Comparison of ENCODE assay signal across 19 cellular contexts in the genomic region with DNA sequence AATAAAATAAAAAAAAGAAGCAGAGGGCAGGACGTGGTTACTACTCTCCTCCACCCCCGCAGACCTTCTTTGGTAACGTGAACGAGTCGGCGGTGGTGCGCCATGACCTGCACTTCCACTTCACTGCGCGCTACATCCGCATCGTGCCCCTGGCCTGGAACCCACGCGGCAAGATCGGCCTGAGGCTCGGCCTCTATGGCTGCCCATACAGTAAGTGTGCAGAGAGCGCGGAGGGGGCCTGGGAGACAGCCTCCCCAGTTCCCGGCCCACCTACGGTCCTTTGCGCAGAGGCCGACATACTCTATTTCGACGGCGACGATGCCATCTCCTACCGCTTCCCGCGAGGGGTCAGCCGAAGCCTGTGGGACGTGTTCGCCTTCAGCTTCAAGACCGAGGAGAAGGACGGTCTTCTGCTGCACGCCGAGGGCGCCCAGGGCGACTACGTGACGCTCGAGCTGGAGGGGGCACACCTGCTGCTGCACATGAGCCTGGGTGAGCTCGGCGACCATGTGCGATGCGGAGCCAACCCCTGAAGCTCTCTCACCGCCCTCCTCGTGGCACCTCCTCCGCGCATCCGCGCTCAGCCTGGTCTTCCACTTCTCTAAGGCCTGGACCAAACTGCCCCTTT. TPM values are rescaled to one million over a fixed set of nuclear protein-coding genes. Genes with fewer than 3 reads are reported as not detected.
DNase-seq lines count a peak whose midpoint lies in the region; ATAC-seq, FAIRE-seq and TF ChIP-seq lines count a peak whose summit lies in the region.
"Had no signal": no experiment of that assay in that cellular context is flagged by ENCODE, and none has a peak within 500 bp of the region (broad histone marks: within the 10 kb centered on the region; RNA-seq: fewer than 3 reads in every experiment).

No MANE protein-coding gene starts in this region.

- no peak overlapping the region for H4K91ac ChIP-seq in H9 (ENCODE audit: insufficient read length, low read depth, low read length)

- H3K36me3 ChIP-seq in K562 (ENCODE audit: control insufficient read depth, insufficient read depth, low read length) (no peaks in the 10 kb centered on the region), kidney (ENCODE audit: control insufficient read depth in 1 of 2, insufficient read depth in 2 of 2, low read length in 2 of 2) (no peaks in the 10 kb centered on the region), osteoblast (ENCODE audit: insufficient read depth, low read length) (peaks cover 11% of the 10 kb centered on the region)

- H3K4me3 ChIP-seq in K562 (no peak overlapping the region), kidney (ENCODE audit: low read length in 2 of 2) (no peak overlapping the region), osteoblast (ENCODE audit: insufficient read depth, low read length) (no peak overlapping the region), dorsolateral prefrontal cortex (peak overlapping the region in 22 of 59 donors; percentile 1 to 82 (median 72))
- H3K4me3 ChIP-seq: SK-N-MC had no signal

- peaks cover 15 to 30% (median 16%) of the 10 kb centered on the region in 3 experiments for H3K36me3 Mint-ChIP-seq in H9 (ENCODE audit: insufficient read depth in 1 of 3, low read depth in 3 of 3)

- H3K23me2 ChIP-seq in H9 (ENCODE audit: insufficient read length, low read depth, low read length, poor library complexity, severe bottlenecking) = peaks cover 11% of the 10 kb centered on the region

- no peaks in the 10 kb centered on the region for H4K20me1 ChIP-seq in H9 (ENCODE audit: control insufficient read depth, insufficient read depth, insufficient read length)
- H4K20me1 ChIP-seq in K562 (replicated peaks; ENCODE audit: control insufficient read depth, insufficient read depth, low read length) = no peaks in the 10 kb centered on the region
- H4K20me1 ChIP-seq in osteoblast (ENCODE audit: insufficient read depth, low read length) = peaks cover 8% of the 10 kb centered on the region

- DNase-seq in H9 = peak; percentile 31
- DNase-seq in K562 (ENCODE audit: extremely low read depth in 1 of 4, low spot score in 3 of 4) = no peak
- DNase-seq in kidney = peak; percentile 71
- peak; percentile 51 for DNase-seq in osteoblast (ENCODE audit: insufficient read length, low spot score, missing footprints)
- no peak for DNase-seq in NK-92 (lab: John Stamatoyannopoulos, UW; ENCODE audit: unreplicated experiment)
- DNase-seq in dorsolateral prefrontal cortex = no peak
- DNase-seq: DND-41, H7, KBM-7, NCI-H1105, NCI-H1694, NCI-H748 treated with DMSO at 0.1 percent for 48 hours, OCI-M1, SHP77 had no signal

- POLR2A ChIA-PET in K562 (lab: Yijun Ruan, JAX) = interaction anchor here (2.0 kb wide), 1 partner anchor 14 kb away, joined by 11 read pairs; no protein-coding TSS in a partner anchor

- H3K79me1 ChIP-seq in H9 (ENCODE audit: insufficient read depth, low read depth, low read length, poor library complexity, severe bottlenecking) = no peaks in the 10 kb centered on the region

- no peak overlapping the region for H3K4ac ChIP-seq in H9 (ENCODE audit: low read depth, low read length)

- H3K9ac ChIP-seq in H9 (ENCODE audit: extremely low read depth, insufficient read length, low read length) = no peak overlapping the region
- peak overlapping the region in 1 of 2 experiments; percentile 48; a peak in 1 of 4 replicates for H3K9ac ChIP-seq in K562 (ENCODE audit: insufficient read depth in 1 of 2, low read depth in 2 of 2, low read length in 2 of 2)
- no peak overlapping the region for H3K9ac ChIP-seq in kidney (ENCODE audit: low read length in 2 of 2)

- no peak for TF ChIP-seq EP300 in K562 (IDR thresholded peaks at IDR 0.05; ENCODE audit: low read length)

- in situ Hi-C loops in K562 (cut with MboI) = no loop called here

- H2AK5ac ChIP-seq in H9 (ENCODE audit: insufficient read length, low read length) = no peak overlapping the region

- H3K4me1 Mint-ChIP-seq in H9 = peaks cover 25 to 43% of the 10 kb centered on the region in 2 experiments

- no peak for TF ChIP-seq RAD21 in K562 (CRISPR knock-in tag; conservative IDR thresholded peaks at IDR 0.05 in 1 of 2, IDR thresholded peaks at IDR 0.05 in 1 of 2)

- peak overlapping the region in 1 of 2 experiments; percentile 4; a peak in 1 of 5 replicates for H3K4me3 Mint-ChIP-seq in H9
- H3K4me3 Mint-ChIP-seq: B cell had no signal

- H2BK12ac ChIP-seq in H9 (ENCODE audit: insufficient read length, low read depth, low read length) = no peak overlapping the region

- H3K18ac ChIP-seq in H9 (ENCODE audit: insufficient read length, low read depth, low read length) = no peak overlapping the region

- H3K27me3 Mint-ChIP-seq in H9 (ENCODE audit: low read depth) = peaks cover 43% of the 10 kb centered on the region
- H3K27me3 Mint-ChIP-seq: B cell had no signal

- no CpG with 5 or more reads among the region's 50 CpGs for WGBS in H9 (ENCODE audit: extremely low coverage, insufficient read length, low lambda C conversion rate)
- 90% methylated on average over 37 of the region's 50 CpGs for WGBS in K562 (ENCODE audit: insufficient coverage, low coverage, missing lambda C conversion rate)

- H3K9me3 ChIP-seq in H9 (ENCODE audit: control insufficient read depth, low read depth, low read length) (no peaks in the 10 kb centered on the region), K562 (replicated peaks; ENCODE audit: control insufficient read depth, insufficient read depth, low read depth, low read length) (no peaks in the 10 kb centered on the region), kidney (ENCODE audit: control insufficient read depth in 1 of 2, low read length in 2 of 2) (no peaks in the 10 kb centered on the region), osteoblast (ENCODE audit: low read depth, low read length) (no peaks in the 10 kb centered on the region)

- TF ChIP-seq CTCF in H9 (conservative IDR thresholded peaks at IDR 0.05) (no peak), K562 (IDR thresholded peaks at IDR 0.05 in 2 of 3, conservative IDR thresholded peaks at IDR 0.05 in 1 of 3; ENCODE audit: insufficient read depth in 2 of 3, low read depth in 1 of 3, low read length in 3 of 3) (no peak), kidney (IDR thresholded peaks at IDR 0.05; ENCODE audit: borderline replicate concordance, extremely low read depth, insufficient read depth) (no peak), osteoblast (IDR thresholded peaks at IDR 0.05; ENCODE audit: extremely low read depth, low read depth, low read length) (no peak), dorsolateral prefrontal cortex (IDR thresholded peaks at IDR 0.05 in 54 of 56, conservative IDR thresholded peaks at IDR 0.05 in 2 of 56; ENCODE audit: low read depth in 1 of 56, partially characterized antibody in 56 of 56) (no peak)

- FAIRE-seq in K562 (lab: Jason Lieb, UNC) (no peak), kidney (lab: Jason Lieb, UNC) (no peak)
- FAIRE-seq: G401.6 had no signal

- no peak overlapping the region for H3T11ph ChIP-seq in H9 (ENCODE audit: low read length)

- H3K27ac Mint-ChIP-seq in H9 = no peak overlapping the region
- H3K27ac Mint-ChIP-seq: B cell had no signal

- H2BK120ac ChIP-seq in H9 (ENCODE audit: low read depth, low read length, poor library complexity, severe bottlenecking) = no peak overlapping the region

- intact Hi-C loops in K562 (cut with micrococcal nuclease) = no loop called here
- intact Hi-C loops in kidney (cut with DNase I) = loop anchor here (5.0 kb wide), 1 partner anchor 257 kb away; no protein-coding TSS in a partner anchor
- intact Hi-C loops in dorsolateral prefrontal cortex (cut with DNase I) = loop anchor here in 1 of 2 donors (5.0 to 10.0 kb wide), 2 partner anchors 108 to 290 kb away; partner anchors contain the start of gene PSMC3IP

- H3K56ac ChIP-seq in H9 (ENCODE audit: insufficient read length, low read depth, low read length) = no peak overlapping the region

- no peak overlapping the region for H3K23ac ChIP-seq in H9 (ENCODE audit: insufficient read length, low read depth, low read length)

- no peaks in the 10 kb centered on the region for H3K9me1 ChIP-seq in K562 (ENCODE audit: control insufficient read depth, insufficient read depth, low read length)

- H2BK20ac ChIP-seq in H9 (ENCODE audit: low read depth, low read length, poor library complexity, severe bottlenecking) = no peak overlapping the region

- TF ChIP-seq POLR2A in K562 (conservative IDR thresholded peaks at IDR 0.05) = no peak

- H3K4me1 ChIP-seq in H9 (ENCODE audit: insufficient read depth, low read length) = peaks cover 3% of the 10 kb centered on the region; the same call in 1 of the 2 replicates
- H3K4me1 ChIP-seq in K562 (replicated peaks in 1 of 2; ENCODE audit: control insufficient read depth in 2 of 2, insufficient read depth in 2 of 2, low read length in 2 of 2) = peaks cover 14 to 61% of the 10 kb centered on the region in 2 experiments
- H3K4me1 ChIP-seq in kidney (ENCODE audit: control insufficient read depth in 1 of 2, insufficient read depth in 1 of 2, low read depth in 1 of 2, low read length in 2 of 2) = peaks cover 3 to 22% of the 10 kb centered on the region in 2 donors
- H3K4me1 ChIP-seq in osteoblast (ENCODE audit: insufficient read depth, low read length) = peaks cover 21% of the 10 kb centered on the region

- H2AFZ ChIP-seq in H9 (ENCODE audit: low read length) (no peak overlapping the region), K562 (ENCODE audit: low read depth, low read length) (no peak overlapping the region), osteoblast (ENCODE audit: low read length) (no peak overlapping the region)

- no peak overlapping the region for H3K4me2 ChIP-seq in H9 (ENCODE audit: insufficient read depth, insufficient read length, low read length)
- H3K4me2 ChIP-seq in K562 (ENCODE audit: insufficient read depth, low read length) = no peak overlapping the region
- no peak overlapping the region for H3K4me2 ChIP-seq in osteoblast (ENCODE audit: insufficient read depth, low read length)

- no peak overlapping the region for H4K8ac ChIP-seq in H9 (replicated peaks; ENCODE audit: insufficient read length, low read depth, low read length)

- CTCF ChIA-PET in K562 (lab: Yijun Ruan, JAX; ENCODE audit: low intra/inter-chr PET ratio) = no interaction called here

- ATAC-seq in K562 = no peak
- no peak for ATAC-seq in HG03457 (IDR thresholded peaks at IDR 0.05; ENCODE audit: unreplicated experiment)
- no peak for ATAC-seq in HG03135 (IDR thresholded peaks at IDR 0.05; ENCODE audit: unreplicated experiment)

- H3K27ac ChIP-seq in H9 (ENCODE audit: insufficient read length, low read depth, low read length) (no peak overlapping the region), K562 (ENCODE audit: extremely low read depth, low read depth, low read length) (no peak overlapping the region), kidney (ENCODE audit: low read depth in 2 of 2, low read length in 2 of 2) (no peak overlapping the region), osteoblast (ENCODE audit: low read depth, low read length) (no peak overlapping the region), dorsolateral prefrontal cortex (peak overlapping the region in 12 of 59 donors; percentile 3 to 86 (median 32))
- H3K27ac ChIP-seq: SK-N-MC had no signal

- no peak overlapping the region for H4K5ac ChIP-seq in H9 (ENCODE audit: insufficient read length, low read depth, low read length)

- H2BK5ac ChIP-seq in H9 (ENCODE audit: insufficient read length, low read length) = no peak overlapping the region

- no TSS peak for BruUV-seq in K562 (replicated peaks; lab: Mats Ljungman, UMichigan)

- no peak overlapping the region for H3K14ac ChIP-seq in H9 (ENCODE audit: insufficient read depth, low read length)

- H2BK15ac ChIP-seq in H9 (ENCODE audit: low read depth, low read length) = no peak overlapping the region

- H3K27me3 ChIP-seq in H9 (ENCODE audit: insufficient read depth, low read length) (no peaks in the 10 kb centered on the region; the same call in 1 of the 2 replicates), K562 (ENCODE audit: control insufficient read depth in 2 of 2, insufficient read depth in 2 of 2, low read length in 2 of 2) (no peaks in the 10 kb centered on the region), osteoblast (ENCODE audit: insufficient read depth, low read length) (no peaks in the 10 kb centered on the region), dorsolateral prefrontal cortex (no peaks in the 10 kb centered on the region)

- H3K9me3 Mint-ChIP-seq in H9 = no peaks in the 10 kb centered on the region; a peak in 2 of 5 replicates

- H3K79me2 ChIP-seq in H9 (ENCODE audit: insufficient read depth, low read length) (no peaks in the 10 kb centered on the region), K562 (ENCODE audit: control insufficient read depth, insufficient read depth, low read length) (no peaks in the 10 kb centered on the region; the same call in 2 of the 3 replicates), osteoblast (ENCODE audit: insufficient read depth, low read length) (no peaks in the 10 kb centered on the region)

RNA-seq across cellular contexts. Expression of gene CNTNAP1, which starts 2.7 kb away (rescaled TPM):
- total RNA-seq in H9 (2021) (7.5 and 7.7 TPM in 2 replicates), K562 (2014; rRNA removed) (0.14 and 0.41 TPM in 2 replicates), K562 (2014; rRNA removed; fragmentation: Illumina TruSeq; extraction: Trizol) (0.29 and 0.33 TPM in 2 replicates), K562 (2015; rRNA removed; fragmentation: Illumina TruSeq; extraction: Trizol) (0.38 and 0.62 TPM in 2 replicates), K562 (2021) (1.5 and 1.8 TPM in 2 replicates), kidney (9.1 TPM), osteoblast (18.6 and 19.2 TPM in 2 replicates), dorsolateral prefrontal cortex (100 to 1,000 TPM in 116 of 120 experiments, 10 to 100 TPM in 4; 58.4 to 222 (median 157) TPM)
- 14.6 and 22.8 TPM in 2 replicates for total RNA-seq in K562 (2011; cell fraction: chromatin; rRNA removed; ENCODE audit: low replicate concordance)
- 8.8 and 9.7 TPM in 2 replicates for total RNA-seq in K562 (2011; cell fraction: nucleolus; rRNA removed)
- total RNA-seq in K562 (2011; cell fraction: nucleoplasm; rRNA removed) = 7.5 and 8.7 TPM in 2 replicates
- polyA plus RNA-seq in K562 (2011; rRNA removed) (1.0 and 2.8 TPM in 2 replicates), K562 (2014; fragmentation: Illumina TruSeq; extraction: Trizol) (0.89 and 1.4 TPM in 2 replicates), K562 (2014; fragmentation: Nextera tagmentation; extraction: Ambion mirVana) (under 1 TPM; 0.10 to 0.17 TPM), K562 (2014; rRNA removed) (1.6 and 1.8 TPM in 2 replicates), kidney (ENCODE audit: insufficient read depth, low read depth, low replicate concordance) (1.4 TPM)
- 1.3 and 2.0 TPM in 2 replicates for polyA plus RNA-seq in K562 (2011; cell fraction: cytosol; rRNA removed)
- polyA plus RNA-seq in K562 (2011; cell fraction: nucleus; rRNA removed) = 17.0 and 22.4 TPM in 2 replicates
- 1.5 and 4.8 TPM in 2 replicates for polyA plus RNA-seq in K562 (2012)
- 0.35 and 0.45 TPM in 2 replicates for polyA minus RNA-seq in K562 (2011; rRNA and poly(A)+ RNA removed)
- polyA minus RNA-seq in K562 (2011; cell fraction: cytosol; rRNA and poly(A)+ RNA removed) = 0.19 and 0.36 TPM in 2 replicates
- polyA minus RNA-seq in K562 (2011; cell fraction: nucleus; rRNA and poly(A)+ RNA removed) = 1.8 and 3.6 TPM in 2 replicates

RNA-seq across cellular contexts. Expression of gene CCR10, which starts 3.4 kb away (rescaled TPM):
- total RNA-seq in H9 (2021) (1.0 TPM in 2 replicates), K562 (2014; rRNA removed) (2.5 and 3.6 TPM in 2 replicates), K562 (2014; rRNA removed; fragmentation: Illumina TruSeq; extraction: Trizol) (0.18 and 0.19 TPM in 2 replicates), K562 (2015; rRNA removed; fragmentation: Illumina TruSeq; extraction: Trizol) (0.58 and 0.68 TPM in 2 replicates), K562 (2021) (4.0 and 4.8 TPM in 2 replicates), kidney (1.4 TPM), osteoblast (0.59 and 2.2 TPM in 2 replicates), dorsolateral prefrontal cortex (1 to 10 TPM; 1.8 to 8.1 (median 4.2) TPM)
- 0.77 and 2.7 TPM in 2 replicates for total RNA-seq in K562 (2011; cell fraction: chromatin; rRNA removed; ENCODE audit: low replicate concordance)
- 4.5 TPM in 2 replicates for total RNA-seq in K562 (2011; cell fraction: nucleolus; rRNA removed)
- total RNA-seq in K562 (2011; cell fraction: nucleoplasm; rRNA removed) = 1.8 and 2.3 TPM in 2 replicates
- polyA plus RNA-seq in K562 (2011; rRNA removed) (0.82 and 3.6 TPM in 2 replicates), K562 (2014; fragmentation: Illumina TruSeq; extraction: Trizol) (0.06 and 0.28 TPM in 2 replicates), K562 (2014; fragmentation: Nextera tagmentation; extraction: Ambion mirVana) (not detected), K562 (2014; rRNA removed) (3.6 and 4.3 TPM in 2 replicates), kidney (ENCODE audit: insufficient read depth, low read depth, low replicate concordance) (1.7 TPM)
- 6.0 and 7.2 TPM in 2 replicates for polyA plus RNA-seq in K562 (2011; cell fraction: cytosol; rRNA removed)
- polyA plus RNA-seq in K562 (2011; cell fraction: nucleus; rRNA removed) = 7.7 and 10.7 TPM in 2 replicates
- 5.1 and 10.4 TPM in 2 replicates for polyA plus RNA-seq in K562 (2012)
- polyA minus RNA-seq in K562 (2011; rRNA and poly(A)+ RNA removed) = 0.21 and 0.30 TPM in 2 replicates
- polyA minus RNA-seq in K562 (2011; cell fraction: cytosol; rRNA and poly(A)+ RNA removed) = 0.86 and 4.7 TPM in 2 replicates
- 1.9 and 5.7 TPM in 2 replicates for polyA minus RNA-seq in K562 (2011; cell fraction: nucleus; rRNA and poly(A)+ RNA removed)

RNA-seq across cellular contexts. Expression of gene PLEKHH3, which starts 8.2 kb away (rescaled TPM):
- total RNA-seq in H9 (2021) (21.4 and 22.3 TPM in 2 replicates), K562 (2014; rRNA removed) (20.6 and 28.2 TPM in 2 replicates), K562 (2014; rRNA removed; fragmentation: Illumina TruSeq; extraction: Trizol) (2.0 and 2.6 TPM in 2 replicates), K562 (2015; rRNA removed; fragmentation: Illumina TruSeq; extraction: Trizol) (7.5 and 7.8 TPM in 2 replicates), K562 (2021) (32.7 and 34.5 TPM in 2 replicates), kidney (21.2 TPM), osteoblast (14.7 and 19.9 TPM in 2 replicates), dorsolateral prefrontal cortex (10 to 100 TPM in 104 of 120 experiments, 1 to 10 TPM in 16; 6.3 to 25.0 (median 12.5) TPM)
- total RNA-seq in K562 (2011; cell fraction: chromatin; rRNA removed; ENCODE audit: low replicate concordance) = 23.0 and 51.2 TPM in 2 replicates
- 37.7 and 51.7 TPM in 2 replicates for total RNA-seq in K562 (2011; cell fraction: nucleolus; rRNA removed)
- total RNA-seq in K562 (2011; cell fraction: nucleoplasm; rRNA removed) = 29.7 and 29.8 TPM in 2 replicates
- polyA plus RNA-seq in K562 (2011; rRNA removed) (4.3 and 8.0 TPM in 2 replicates), K562 (2014; fragmentation: Illumina TruSeq; extraction: Trizol) (5.0 and 19.4 TPM in 2 replicates), K562 (2014; fragmentation: Nextera tagmentation; extraction: Ambion mirVana) (under 1 TPM; 0.58 to 0.80 TPM), K562 (2014; rRNA removed) (29.0 and 31.0 TPM in 2 replicates), kidney (ENCODE audit: insufficient read depth, low read depth, low replicate concordance) (23.2 TPM)
- 5.6 and 15.6 TPM in 2 replicates for polyA plus RNA-seq in K562 (2011; cell fraction: cytosol; rRNA removed)
- 24.8 and 51.1 TPM in 2 replicates for polyA plus RNA-seq in K562 (2011; cell fraction: nucleus; rRNA removed)
- polyA plus RNA-seq in K562 (2012) = 12.5 and 25.8 TPM in 2 replicates
- 1.3 and 1.9 TPM in 2 replicates for polyA minus RNA-seq in K562 (2011; rRNA and poly(A)+ RNA removed)
- polyA minus RNA-seq in K562 (2011; cell fraction: cytosol; rRNA and poly(A)+ RNA removed) = 6.6 and 8.6 TPM in 2 replicates
- polyA minus RNA-seq in K562 (2011; cell fraction: nucleus; rRNA and poly(A)+ RNA removed) = 7.0 and 12.1 TPM in 2 replicates

RNA-seq across cellular contexts. Expression of gene TUBG2, which starts 26.0 kb away (rescaled TPM):
- total RNA-seq in H9 (2021) (20.4 and 22.0 TPM in 2 replicates), K562 (2014; rRNA removed) (0.09 and 0.12 TPM in 2 replicates), K562 (2014; rRNA removed; fragmentation: Illumina TruSeq; extraction: Trizol) (not detected in 2 replicates), K562 (2015; rRNA removed; fragmentation: Illumina TruSeq; extraction: Trizol) (0.26 and 0.29 TPM in 2 replicates), K562 (2021) (0.78 and 0.80 TPM in 2 replicates), kidney (19.9 TPM), osteoblast (13.8 TPM in 2 replicates), dorsolateral prefrontal cortex (100 to 1,000 TPM in 77 of 120 experiments, 10 to 100 TPM in 43; 64.3 to 154 (median 106) TPM)
- 1.1 TPM in 1 of 2 replicates, not detected in the other for total RNA-seq in K562 (2011; cell fraction: chromatin; rRNA removed; ENCODE audit: low replicate concordance)
- 0.39 and 0.83 TPM in 2 replicates for total RNA-seq in K562 (2011; cell fraction: nucleolus; rRNA removed)
- total RNA-seq in K562 (2011; cell fraction: nucleoplasm; rRNA removed) = 0.37 TPM in 1 of 2 replicates, not detected in the other
- polyA plus RNA-seq in K562 (2011; rRNA removed) (0.21 and 0.37 TPM in 2 replicates), K562 (2014; fragmentation: Illumina TruSeq; extraction: Trizol) (0.24 and 0.35 TPM in 2 replicates), K562 (2014; fragmentation: Nextera tagmentation; extraction: Ambion mirVana) (under 1 TPM; 0.15 to 0.34 TPM), K562 (2014; rRNA removed) (not detected in 2 replicates), kidney (ENCODE audit: insufficient read depth, low read depth, low replicate concordance) (39.9 TPM)
- polyA plus RNA-seq in K562 (2011; cell fraction: cytosol; rRNA removed) = 0.15 and 0.24 TPM in 2 replicates
- 0.91 and 2.0 TPM in 2 replicates for polyA plus RNA-seq in K562 (2011; cell fraction: nucleus; rRNA removed)
- 0.35 and 0.40 TPM in 2 replicates for polyA plus RNA-seq in K562 (2012)
- 0.11 and 0.15 TPM in 2 replicates for polyA minus RNA-seq in K562 (2011; rRNA and poly(A)+ RNA removed)
- polyA minus RNA-seq in K562 (2011; cell fraction: cytosol; rRNA and poly(A)+ RNA removed) = 0.86 and 1.6 TPM in 2 replicates
- polyA minus RNA-seq in K562 (2011; cell fraction: nucleus; rRNA and poly(A)+ RNA removed) = 0.33 TPM in 1 of 2 replicates, not detected in the other

RNA-seq across cellular contexts. Expression of gene EZH1, which starts 59.8 kb away (rescaled TPM):
- 17.9 and 18.6 TPM in 2 replicates for total RNA-seq in H9 (2021)
- total RNA-seq in K562 (2011; cell fraction: chromatin; rRNA removed; ENCODE audit: low replicate concordance) = 147 and 238 TPM in 2 replicates
- total RNA-seq in K562 (2011; cell fraction: nucleolus; rRNA removed) = 68.5 and 79.5 TPM in 2 replicates
- total RNA-seq in K562 (2011; cell fraction: nucleoplasm; rRNA removed) = 107 and 119 TPM in 2 replicates
- total RNA-seq in K562 (2014; rRNA removed) = 14.7 and 20.2 TPM in 2 replicates
- 22.7 and 26.3 TPM in 2 replicates for total RNA-seq in K562 (2014; rRNA removed; fragmentation: Illumina TruSeq; extraction: Trizol)
- 16.8 and 17.6 TPM in 2 replicates for total RNA-seq in K562 (2015; rRNA removed; fragmentation: Illumina TruSeq; extraction: Trizol)
- 22.9 and 23.8 TPM in 2 replicates for total RNA-seq in K562 (2021)
- 34.7 and 37.3 TPM in 2 replicates for polyA plus RNA-seq in K562 (2011; rRNA removed)
- polyA plus RNA-seq in K562 (2011; cell fraction: cytosol; rRNA removed) = 27.0 and 33.9 TPM in 2 replicates
- polyA plus RNA-seq in K562 (2011; cell fraction: nucleus; rRNA removed) = 75.3 and 116 TPM in 2 replicates
- 17.1 and 27.3 TPM in 2 replicates for polyA plus RNA-seq in K562 (2012)
- 34.0 and 39.6 TPM in 2 replicates for polyA plus RNA-seq in K562 (2014; fragmentation: Illumina TruSeq; extraction: Trizol)
- polyA plus RNA-seq in K562 (2014; fragmentation: Nextera tagmentation; extraction: Ambion mirVana) = 10 to 100 TPM in 1 of 2 experiments, 1 to 10 TPM in 1; 8.6 to 15.3 TPM
- 36.2 and 40.8 TPM in 2 replicates for polyA plus RNA-seq in K562 (2014; rRNA removed)
- polyA minus RNA-seq in K562 (2011; rRNA and poly(A)+ RNA removed) = 53.9 and 55.0 TPM in 2 replicates
- 16.1 and 18.2 TPM in 2 replicates for polyA minus RNA-seq in K562 (2011; cell fraction: cytosol; rRNA and poly(A)+ RNA removed)
- polyA minus RNA-seq in K562 (2011; cell fraction: nucleus; rRNA and poly(A)+ RNA removed) = 50.1 and 53.6 TPM in 2 replicates
- 59.2 TPM for total RNA-seq in kidney
- polyA plus RNA-seq in kidney (ENCODE audit: insufficient read depth, low read depth, low replicate concordance) = 20.8 TPM
- 30.8 and 31.8 TPM in 2 replicates for total RNA-seq in osteoblast
- total RNA-seq in dorsolateral prefrontal cortex = 100 to 1,000 TPM in 89 of 120 experiments, 10 to 100 TPM in 31; 80.4 to 150 (median 110) TPM

Comparison
In these comparisons a context has a peak if more than half of its experiments do, and no peak if none do; other contexts are left out.
1. DNase-seq: peak in H9 (single experiment), kidney (single experiment) and osteoblast (single experiment); none in K562 (0 of 4), NK-92 (single experiment) and dorsolateral prefrontal cortex (0 of 10).